Comparison of ENCODE assay signal across 14 cellular contexts in the genomic region with DNA sequence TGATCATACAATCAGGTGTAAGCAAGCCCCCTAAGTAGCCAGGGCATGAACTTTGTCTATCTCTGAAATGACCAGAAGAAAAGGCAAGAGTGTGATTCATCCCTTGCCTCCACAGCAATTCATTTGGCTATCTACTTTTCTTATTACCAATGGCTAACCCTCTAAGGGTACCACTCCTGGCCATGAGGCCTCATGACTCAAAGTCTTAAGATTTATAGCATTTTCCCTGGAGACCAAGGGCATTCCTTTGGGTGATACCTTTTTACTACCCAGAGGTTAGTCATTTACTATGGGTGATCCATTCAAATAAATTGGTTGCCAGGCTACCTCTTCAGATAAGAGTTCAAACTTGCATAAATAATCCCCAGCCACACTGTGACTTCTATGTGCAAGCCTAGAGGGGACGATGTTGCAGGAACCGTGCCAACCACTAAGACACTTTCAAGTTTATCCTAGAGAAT. TPM values are rescaled to one million over a fixed set of nuclear protein-coding genes. Genes with fewer than 3 reads are reported as not detected.
A peak's percentile ranks its signal among the peaks of the same experiment; 100 is the strongest.
DNase-seq lines count a peak whose midpoint lies in the region; ATAC-seq, FAIRE-seq and TF ChIP-seq lines count a peak whose summit lies in the region.
"Had no signal": no experiment of that assay in that cellular context is flagged by ENCODE, and none has a peak within 500 bp of the region (broad histone marks: within the 10 kb centered on the region; RNA-seq: fewer than 3 reads in every experiment).

No MANE protein-coding gene starts in this region.

- H3K27me3 Mint-ChIP-seq in MCF 10A (ENCODE audit: insufficient read depth, unreplicated experiment): no peaks in the 10 kb centered on the region
- H3K27me3 Mint-ChIP-seq in natural killer cell (ENCODE audit: low read depth in 2 of 2): no peaks in the 10 kb centered on the region
- peaks cover 17% of the 10 kb centered on the region for H3K27me3 Mint-ChIP-seq in T-helper 2 cell treated with Interferon-gamma antibody and Interleukin-4, amounts not matched to agents 5 μg/mL and 100 μg/mL, for 36 hours (ENCODE audit: low read depth)

- POLR2A ChIA-PET in MCF 10A (lab: Yijun Ruan, JAX): interaction anchor here (1.1 to 12.8 kb wide), 6 partner anchors 8 to 76 kb away, joined by 3 to 385 read pairs (median 40); a partner anchor contains a TSS

- TF ChIP-seq CTCF in C4-2B (conservative IDR thresholded peaks at IDR 0.05) (no peak), MCF 10A (IDR thresholded peaks at IDR 0.05; ENCODE audit: unreplicated experiment) (no peak), natural killer cell (IDR thresholded peaks at IDR 0.05) (no peak)

- BruUV-seq in MCF 10A (replicated peaks; lab: Mats Ljungman, UMichigan): no TSS peak

- FAIRE-seq in HTR-8/SVneo (lab: Jason Lieb, UNC): peak; percentile 92

- CTCF ChIA-PET in MCF 10A (lab: Yijun Ruan, JAX): interaction anchor here (0.7 kb wide), 1 partner anchor 14 kb away, joined by 3 read pairs; no protein-coding TSS in a partner anchor

- intact Hi-C loops in MCF 10A (cut with micrococcal nuclease): no loop called here
- intact Hi-C loops in natural killer cell (cut with micrococcal nuclease): loop anchor here (5.0 kb wide), 1 partner anchor 35 kb away; no protein-coding TSS in a partner anchor

- H3K4me3 Mint-ChIP-seq in MCF 10A (ENCODE audit: unreplicated experiment) (no peak overlapping the region), natural killer cell (peak overlapping the region; percentile 92)
- no peak overlapping the region for H3K4me3 Mint-ChIP-seq in T-helper 2 cell treated with Interferon-gamma antibody and Interleukin-4, amounts not matched to agents 5 μg/mL and 100 μg/mL, for 36 hours
- H3K4me3 Mint-ChIP-seq: stimulated activated naive CD8-positive, alpha-beta T cell treated with anti-CD3 and anti-CD28 coated beads, Interleukin-15, Interleukin-2, amounts not matched to agents 100 ng/mL and 50 ng/mL, for 24 hours; T-helper 1 cell treated with Interleukin-12 subunit alpha and Interleukin-12 subunit beta and Interleukin-4 antibody, amounts not matched to agents 30 μg/mL and 1 μg/mL, for 36 hours had no signal

- no peak overlapping the region for H3K27ac Mint-ChIP-seq in MCF 10A (ENCODE audit: low read depth, unreplicated experiment)
- peak overlapping the region in 1 of 2 donors; percentile 39 for H3K27ac Mint-ChIP-seq in natural killer cell
- H3K27ac Mint-ChIP-seq in T-helper 2 cell treated with Interferon-gamma antibody and Interleukin-4, amounts not matched to agents 5 μg/mL and 100 μg/mL, for 36 hours: no peak overlapping the region
- H3K27ac Mint-ChIP-seq: stimulated activated naive CD8-positive, alpha-beta T cell treated with anti-CD3 and anti-CD28 coated beads, Interleukin-15, Interleukin-2, amounts not matched to agents 100 ng/mL and 50 ng/mL, for 24 hours; T-helper 1 cell treated with Interleukin-12 subunit alpha and Interleukin-12 subunit beta and Interleukin-4 antibody, amounts not matched to agents 30 μg/mL and 1 μg/mL, for 36 hours had no signal

- peaks cover 23% of the 10 kb centered on the region for H3K4me1 Mint-ChIP-seq in MCF 10A (ENCODE audit: insufficient read depth, unreplicated experiment)
- H3K4me1 Mint-ChIP-seq in natural killer cell: peaks cover 36 to 62% of the 10 kb centered on the region in 2 donors
- H3K4me1 Mint-ChIP-seq in T-helper 2 cell treated with Interferon-gamma antibody and Interleukin-4, amounts not matched to agents 5 μg/mL and 100 μg/mL, for 36 hours (ENCODE audit: low read depth): peaks cover 44% of the 10 kb centered on the region

- H3K9me3 Mint-ChIP-seq in MCF 10A (ENCODE audit: unreplicated experiment): no peaks in the 10 kb centered on the region
- H3K9me3 Mint-ChIP-seq in natural killer cell: no peaks in the 10 kb centered on the region
- H3K9me3 Mint-ChIP-seq in T-helper 2 cell treated with Interferon-gamma antibody and Interleukin-4, amounts not matched to agents 5 μg/mL and 100 μg/mL, for 36 hours: no peaks in the 10 kb centered on the region
- H3K9me3 Mint-ChIP-seq: stimulated activated naive CD8-positive, alpha-beta T cell treated with anti-CD3 and anti-CD28 coated beads, Interleukin-15, Interleukin-2, amounts not matched to agents 100 ng/mL and 50 ng/mL, for 24 hours; T-helper 1 cell treated with Interleukin-12 subunit alpha and Interleukin-12 subunit beta and Interleukin-4 antibody, amounts not matched to agents 30 μg/mL and 1 μg/mL, for 36 hours had no signal

- H3K27ac ChIP-seq in C4-2B: peak overlapping the region; percentile 44; the same call in 1 of the 2 replicates
- H3K27ac ChIP-seq: BLaER1 treated with 17β-estradiol and CSF1 and Interleukin-3, amounts not matched to agents 10 nM and 100 nM had no signal

- no peak for ATAC-seq in natural killer cell
- ATAC-seq: activated CD8-positive, alpha-beta memory T cell treated with anti-CD3 and anti-CD28 coated beads, Interleukin-2, amount 10 ng/mL, durations not matched to agents 7 days and 5 days had no signal

- peak; percentile 79 for DNase-seq in HTR-8/SVneo (ENCODE audit: insufficient read length, low spot score)
- DNase-seq in MCF 10A (ENCODE audit: unreplicated experiment): peak; percentile 26
- no peak for DNase-seq in natural killer cell
- no peak for DNase-seq in T-helper 2 cell treated with Interferon-gamma antibody and Interleukin-4, amounts not matched to agents 5 μg/mL and 100 μg/mL, for 36 hours (ENCODE audit: low spot score)
- DNase-seq in activated effector memory CD4-positive, alpha-beta T cell treated with anti-CD3 and anti-CD28 coated beads, Interleukin-2, amount 50 U/mL, for 16 hours: no peak
- DNase-seq in AG20443 (ENCODE audit: low spot score): no peak
- DNase-seq in NCI-H524 (lab: John Stamatoyannopoulos, UW): no peak
- DNase-seq: activated CD8-positive, alpha-beta memory T cell treated with anti-CD3 and anti-CD28 coated beads, Interleukin-2, amount 10 ng/mL, durations not matched to agents 7 days and 5 days; NCI-H1105 treated with DMSO at 0.1 percent for 48 hours; NK-92 treated with Interleukin-12 subunit alpha and Interleukin-12 subunit beta, amount 100 ng/mL, for 24 hours had no signal

- H3K36me3 Mint-ChIP-seq in MCF 10A (ENCODE audit: insufficient read depth, unreplicated experiment) (peaks cover 18% of the 10 kb centered on the region), natural killer cell (no peaks in the 10 kb centered on the region)
- peaks cover 12% of the 10 kb centered on the region for H3K36me3 Mint-ChIP-seq in T-helper 2 cell treated with Interferon-gamma antibody and Interleukin-4, amounts not matched to agents 5 μg/mL and 100 μg/mL, for 36 hours (ENCODE audit: low read depth)

RNA-seq across cellular contexts. Expression of a gene that starts 1.5 kb away (rescaled TPM):
- total RNA-seq in MCF 10A (2022) (154 and 178 TPM in 2 replicates), natural killer cell (10 to 100 TPM; 10.8 to 35.7 (median 17.1) TPM)

Comparison
In these comparisons a context has a peak if more than half of its experiments do, and no peak if none do; other contexts are left out.
1. DNase-seq: peak in HTR-8/SVneo (single experiment) and MCF 10A (single experiment); none in natural killer cell (single experiment), T-helper 2 cell treated with Interferon-gamma antibody and Interleukin-4, amounts not matched to agents 5 μg/mL and 100 μg/mL, for 36 hours (single experiment), activated effector memory CD4-positive, alpha-beta T cell treated with anti-CD3 and anti-CD28 coated beads, Interleukin-2, amount 50 U/mL, for 16 hours (single experiment), AG20443 (single experiment) and NCI-H524 (0 of 2).